In genomic region chr7:98244871-98245270, GRCh38 we compare ENCODE assay signal across 17 cellular contexts. TPM values are rescaled to one million over a fixed set of nuclear protein-coding genes. Genes with fewer than 3 reads are reported as not detected.
DNase-seq lines count a peak whose midpoint lies in the region; ATAC-seq and TF ChIP-seq lines count a peak whose summit lies in the region.
"Had no signal": no experiment of that assay in that cellular context is flagged by ENCODE, and none has a peak within 500 bp of the region (broad histone marks: within the 10 kb centered on the region; RNA-seq: fewer than 3 reads in every experiment).

No MANE protein-coding gene starts in this region.

- no peak for TF ChIP-seq EP300 in SK-N-SH (IDR thresholded peaks at IDR 0.05; ENCODE audit: borderline replicate concordance in 1 of 2, low read depth in 1 of 2, low read length in 1 of 2)
- no peak for TF ChIP-seq EP300 in upper lobe of left lung (IDR thresholded peaks at IDR 0.05)

- H3K4me3 ChIP-seq in SK-N-SH (ENCODE audit: low read depth in 2 of 2, low read length in 1 of 2) = no peak overlapping the region
- no peak overlapping the region for H3K4me3 ChIP-seq in H7 (ENCODE audit: insufficient read depth, low read depth, low read length)
- H3K4me3 ChIP-seq in upper lobe of left lung = no peak overlapping the region
- no peak overlapping the region for H3K4me3 ChIP-seq in WERI-Rb-1 (ENCODE audit: low read depth, low read length)

- H3F3A ChIP-seq in SK-N-SH (replicated peaks; ENCODE audit: insufficient read depth) = no peaks in the 10 kb centered on the region

- TF ChIP-seq POLR2A in upper lobe of left lung (IDR thresholded peaks at IDR 0.05) = no peak

- no peaks in the 10 kb centered on the region for H3K9me2 ChIP-seq in SK-N-SH

- no peak for TF ChIP-seq RAD21 in SK-N-SH (IDR thresholded peaks at IDR 0.05; ENCODE audit: low read length)

- TF ChIP-seq CTCF in SK-N-SH (IDR thresholded peaks at IDR 0.05) (no peak), upper lobe of left lung (IDR thresholded peaks at IDR 0.05) (no peak), WERI-Rb-1 (IDR thresholded peaks at IDR 0.05; ENCODE audit: low read depth, low read length) (no peak)

- DNase-seq in SK-N-SH = peak; percentile 18
- DNase-seq in H7 = peak; percentile 46
- DNase-seq in epidermal melanocyte (ENCODE audit: insufficient read length, low spot score) = peak; percentile 12
- DNase-seq in upper lobe of left lung = peak in 1 of 2 donors; percentile 72
- no peak for DNase-seq in NCI-H2196 treated with DMSO at 0.1 percent for 48 hours (lab: John Stamatoyannopoulos, UW; ENCODE audit: unreplicated experiment)
- no peak for DNase-seq in WERI-Rb-1
- no peak for DNase-seq in NCI-H1436 treated with DMSO at 0.1 percent for 48 hours (lab: John Stamatoyannopoulos, UW)
- DNase-seq: AML-193; CD8-positive, alpha-beta T cell; COR-L47; DND-41; GDM1 had no signal

- POLR2A ChIA-PET in SK-N-SH (lab: Yijun Ruan, JAX) = no interaction called here

- no peak overlapping the region for H2AFZ ChIP-seq in SK-N-SH (ENCODE audit: low read depth)

- no peaks in the 10 kb centered on the region for H4K20me1 ChIP-seq in SK-N-SH (ENCODE audit: insufficient read depth)

- ATAC-seq in SK-N-SH treated with all-trans-retinoic acid at 6 μM for 48 hours = no peak
- no peak for ATAC-seq in upper lobe of left lung (ENCODE audit: low FRiP score in 2 of 2)
- ATAC-seq: CD8-positive, alpha-beta T cell had no signal

- H3K27me3 ChIP-seq in SK-N-SH (ENCODE audit: insufficient read depth) (no peaks in the 10 kb centered on the region), H7 (ENCODE audit: control insufficient read depth, insufficient read depth, low read length) (no peaks in the 10 kb centered on the region), upper lobe of left lung (no peaks in the 10 kb centered on the region), WERI-Rb-1 (ENCODE audit: insufficient read depth, low read depth, severe bottlenecking) (no peaks in the 10 kb centered on the region)

- H3K4me1 ChIP-seq in SK-N-SH (ENCODE audit: control insufficient read depth in 1 of 2, insufficient read depth in 2 of 2, low read depth in 1 of 2, low read length in 1 of 2) (no peaks in the 10 kb centered on the region), upper lobe of left lung (peaks cover 21 to 49% (median 38%) of the 10 kb centered on the region in 4 donors)

- no peak overlapping the region for H3K27ac ChIP-seq in SK-N-SH (ENCODE audit: low read depth in 2 of 2, low read length in 1 of 2)
- H3K27ac ChIP-seq in upper lobe of left lung = peak overlapping the region in 3 of 4 donors; percentile 19 to 91 (median 66)
- no peak overlapping the region for H3K27ac ChIP-seq in WERI-Rb-1
- H3K27ac ChIP-seq: 22Rv1, C4-2B, HL-60 had no signal

- no peaks in the 10 kb centered on the region for H3K9me3 ChIP-seq in SK-N-SH
- no peaks in the 10 kb centered on the region for H3K9me3 ChIP-seq in upper lobe of left lung
- no peaks in the 10 kb centered on the region for H3K9me3 ChIP-seq in WERI-Rb-1 (ENCODE audit: severe bottlenecking)

- WGBS in SK-N-SH (ENCODE audit: low lambda C conversion rate) = 98% methylated on average over 6 of the region's 14 CpGs
- WGBS in upper lobe of left lung, 2 donors = 80 to 95% methylated on average over 3 to 11 of the region's 14 CpGs

- H3K36me3 ChIP-seq in SK-N-SH (replicated peaks in 1 of 2; ENCODE audit: control insufficient read depth in 1 of 2, insufficient read depth in 2 of 2, low read length in 1 of 2) (peaks cover 0 to 11% of the 10 kb centered on the region in 2 experiments), H7 (replicated peaks; ENCODE audit: control insufficient read depth, insufficient read depth, low read length) (no peaks in the 10 kb centered on the region), upper lobe of left lung (peaks cover 8 to 47% (median 26%) of the 10 kb centered on the region in 4 donors), WERI-Rb-1 (peaks cover 62% of the 10 kb centered on the region)

- CTCF ChIA-PET in SK-N-SH (lab: Yijun Ruan, JAX) = interaction anchor here (1.2 to 1.6 kb wide), 2 partner anchors 74 to 224 kb away, joined by 3 to 4 read pairs; no protein-coding TSS in a partner anchor

- H3K4me2 ChIP-seq in SK-N-SH = no peak overlapping the region

- no peak overlapping the region for H3K9ac ChIP-seq in SK-N-SH

- H3K79me2 ChIP-seq in SK-N-SH (ENCODE audit: insufficient read depth) = peaks cover 10% of the 10 kb centered on the region; the same call in 1 of the 2 replicates

TF ChIP-seq in SK-N-SH, 30 proteins besides CTCF, POLR2A, EP300 and RAD21:
- TF ChIP-seq ZBTB33 (IDR thresholded peaks at IDR 0.05; ENCODE audit: borderline replicate concordance, low read depth) (no peak), TCF12 (IDR thresholded peaks at IDR 0.05) (no peak), YY1 (IDR thresholded peaks at IDR 0.05; ENCODE audit: low read depth) (no peak), POLR2AphosphoS5 (IDR thresholded peaks at IDR 0.05; ENCODE audit: low read depth, low read length) (no peak), JUND (IDR thresholded peaks at IDR 0.05) (no peak), FOXJ3 (CRISPR knock-in tag; IDR thresholded peaks at IDR 0.05) (no peak), TEAD4 (IDR thresholded peaks at IDR 0.05; ENCODE audit: borderline replicate concordance, insufficient read depth) (no peak)

TF ChIP-seq in SK-N-SH treated with all-trans-retinoic acid at 6 μM for 48 hours, 23 proteins besides CTCF, POLR2A, EP300 and RAD21:
- TF ChIP-seq SNAI2 (CRISPR knock-in tag; IDR thresholded peaks at IDR 0.05) (no peak), TCF4 (CRISPR knock-in tag; IDR thresholded peaks at IDR 0.05; ENCODE audit: borderline replicate concordance) (no peak), ZFP30 (CRISPR knock-in tag; IDR thresholded peaks at IDR 0.05) (no peak), PATZ1 (CRISPR knock-in tag; IDR thresholded peaks at IDR 0.05; ENCODE audit: borderline replicate concordance) (no peak), CSDC2 (CRISPR knock-in tag; IDR thresholded peaks at IDR 0.05) (no peak), CSRNP3 (CRISPR knock-in tag; IDR thresholded peaks at IDR 0.05) (no peak), CREB5 (CRISPR knock-in tag; IDR thresholded peaks at IDR 0.05; ENCODE audit: low read depth) (no peak), ARNTL (CRISPR knock-in tag; IDR thresholded peaks at IDR 0.05; ENCODE audit: borderline replicate concordance, low read depth) (no peak), ZNF70 (CRISPR knock-in tag; IDR thresholded peaks at IDR 0.05) (no peak)

RNA-seq across cellular contexts. Expression of gene TECPR1, which starts 7.2 kb away (rescaled TPM):
- polyA plus RNA-seq in SK-N-SH (2012; rRNA removed) = 6.6 and 6.8 TPM in 2 replicates
- polyA plus RNA-seq in SK-N-SH (2012; cell fraction: cytosol; rRNA removed) = 3.3 and 4.3 TPM in 2 replicates
- 26.3 and 41.0 TPM in 2 replicates for polyA plus RNA-seq in SK-N-SH (2012; cell fraction: nucleus; rRNA removed)
- total RNA-seq in H7 (2014; rRNA removed; shearing (Covaris generic)) = 12.7 and 13.7 TPM in 2 replicates
- total RNA-seq in upper lobe of left lung = 100 to 1,000 TPM in 1 of 6 donors, 10 to 100 TPM in 5; 16.6 to 101 (median 55.0) TPM

RNA-seq across cellular contexts. Expression of gene BHLHA15, which starts 33.6 kb away (rescaled TPM):
- 0.10 TPM in 1 of 2 replicates, not detected in the other for polyA plus RNA-seq in SK-N-SH (2012; rRNA removed)
- 0.17 TPM in 1 of 2 replicates, not detected in the other for polyA plus RNA-seq in SK-N-SH (2012; cell fraction: cytosol; rRNA removed)
- 0.23 TPM in 2 replicates for polyA plus RNA-seq in SK-N-SH (2012; cell fraction: nucleus; rRNA removed)
- total RNA-seq in H7 (2014; rRNA removed; shearing (Covaris generic)) = 0.90 and 2.8 TPM in 2 replicates
- total RNA-seq in upper lobe of left lung = 10 to 100 TPM in 1 of 6 donors, 1 to 10 TPM in 4, not detected in 1; 2.4 to 20.1 (median 3.5) TPM
- total RNA-seq: CD8-positive, alpha-beta T cell; H4 had no signal

RNA-seq across cellular contexts. Expression of gene BRI3, which starts 36.6 kb away (rescaled TPM):
- polyA plus RNA-seq in SK-N-SH (2012; rRNA removed) = 108 and 128 TPM in 2 replicates
- 138 and 139 TPM in 2 replicates for polyA plus RNA-seq in SK-N-SH (2012; cell fraction: cytosol; rRNA removed)
- 49.3 and 55.5 TPM in 2 replicates for polyA plus RNA-seq in SK-N-SH (2012; cell fraction: nucleus; rRNA removed)
- total RNA-seq in H7 (2014; rRNA removed; shearing (Covaris generic)) = 32.8 and 41.7 TPM in 2 replicates
- total RNA-seq in upper lobe of left lung = 100 to 1,000 TPM; 113 to 703 (median 143) TPM

Comparison
In these comparisons a context has a peak if more than half of its experiments do, and no peak if none do; other contexts are left out.
1. DNase-seq: peak in SK-N-SH (single experiment), H7 (single experiment) and epidermal melanocyte (single experiment); none in NCI-H2196 treated with DMSO at 0.1 percent for 48 hours (single experiment), WERI-Rb-1 (single experiment) and NCI-H1436 treated with DMSO at 0.1 percent for 48 hours (single experiment).
2. H3K27ac ChIP-seq: peak in upper lobe of left lung (3 of 4); none in SK-N-SH (0 of 2) and WERI-Rb-1 (single experiment).